19 cellular contexts compared by ENCODE assay signal in genomic region chr13:100881291-100881864, GRCh38.
DNase-seq lines count a peak whose midpoint lies in the region; ATAC-seq and TF ChIP-seq lines count a peak whose summit lies in the region.
"Had no signal": no experiment of that assay in that cellular context is flagged by ENCODE, and none has a peak within 500 bp of the region (broad histone marks: within the 10 kb centered on the region; RNA-seq: fewer than 3 reads in every experiment).

No MANE protein-coding gene starts in this region.

- H2AFZ ChIP-seq in SK-N-SH (ENCODE audit: low read depth) (no peak overlapping the region), smooth muscle cell (ENCODE audit: low read depth) (peak overlapping the region; percentile 38)

- CTCF ChIA-PET in SK-N-SH (lab: Yijun Ruan, JAX), result no interaction called here

- H3K4me3 ChIP-seq in SK-N-SH (ENCODE audit: low read depth in 2 of 2, low read length in 1 of 2) (no peak overlapping the region), NB4 (ENCODE audit: low read depth, low read length) (no peak overlapping the region), smooth muscle cell (no peak overlapping the region)
- H3K4me3 ChIP-seq: HAP-1, SJCRH30 had no signal

- H3K79me2 ChIP-seq in SK-N-SH (ENCODE audit: insufficient read depth) (no peaks in the 10 kb centered on the region), smooth muscle cell (ENCODE audit: low read depth) (no peaks in the 10 kb centered on the region)

- no peaks in the 10 kb centered on the region for H4K20me1 ChIP-seq in SK-N-SH (ENCODE audit: insufficient read depth)
- no peaks in the 10 kb centered on the region for H4K20me1 ChIP-seq in smooth muscle cell (ENCODE audit: low read depth)

- no peak for TF ChIP-seq POLR2A in NB4 (IDR thresholded peaks at IDR 0.05; ENCODE audit: extremely low read depth, insufficient read length)

- H3K4me1 ChIP-seq in SK-N-SH (ENCODE audit: control insufficient read depth in 1 of 2, insufficient read depth in 2 of 2, low read depth in 1 of 2, low read length in 1 of 2) (peaks cover 0 to 7% of the 10 kb centered on the region in 2 experiments; a peak in 2 of 4 replicates), smooth muscle cell (ENCODE audit: low read depth) (no peaks in the 10 kb centered on the region)
- H3K4me1 ChIP-seq: HAP-1, SJCRH30 had no signal

- H3K27me3 ChIP-seq in SK-N-SH (ENCODE audit: insufficient read depth) (no peaks in the 10 kb centered on the region), smooth muscle cell (ENCODE audit: low read depth) (peaks cover 5% of the 10 kb centered on the region)
- H3K27me3 ChIP-seq: SJCRH30 had no signal

- H3K27ac ChIP-seq in SK-N-SH (ENCODE audit: low read depth in 2 of 2, low read length in 1 of 2), result peak overlapping the region in 1 of 2 experiments; percentile 39; a peak in 1 of 4 replicates
- H3K27ac ChIP-seq in smooth muscle cell (ENCODE audit: low read depth), result no peak overlapping the region
- H3K27ac ChIP-seq: HL-60, RWPE1, SJCRH30 had no signal

- TF ChIP-seq EP300 in SK-N-SH (IDR thresholded peaks at IDR 0.05; ENCODE audit: borderline replicate concordance in 1 of 2, low read depth in 1 of 2, low read length in 1 of 2), result no peak

- ATAC-seq in SK-N-SH treated with all-trans-retinoic acid at 6 μM for 48 hours (no peak), HG03159 (IDR thresholded peaks at IDR 0.05; ENCODE audit: unreplicated experiment) (no peak)

- H3K36me3 ChIP-seq in SK-N-SH (replicated peaks in 1 of 2; ENCODE audit: control insufficient read depth in 1 of 2, insufficient read depth in 2 of 2, low read length in 1 of 2) (peaks cover 0 to 2% of the 10 kb centered on the region in 2 experiments), smooth muscle cell (ENCODE audit: low read depth) (no peaks in the 10 kb centered on the region)
- H3K36me3 ChIP-seq: HAP-1, SJCRH30 had no signal

- DNase-seq in SK-N-SH, result peak; percentile 49
- DNase-seq in NB4 (ENCODE audit: low read depth), result peak; percentile 30
- DNase-seq in fibroblast of peridontal ligament (ENCODE audit: extremely low read depth), result peak; percentile 7
- no peak for DNase-seq in smooth muscle cell (lab: John Stamatoyannopoulos, UW; ENCODE audit: unreplicated experiment)
- no peak for DNase-seq in HCEC 1CT
- no peak for DNase-seq in NCI-H2227 treated with DMSO at 0.1 percent for 48 hours (lab: John Stamatoyannopoulos, UW)
- DNase-seq: 8988T, C1 segment of cervical spinal cord, DMS 273 treated with DMSO at 0.1 percent for 48 hours, NCI-H1417 treated with DMSO at 0.1 percent for 48 hours, NCI-H1930, NCI-H2171 treated with DMSO at 0.1 percent for 48 hours, NCI-H774, SJCRH30 had no signal

- H3F3A ChIP-seq in SK-N-SH (replicated peaks; ENCODE audit: insufficient read depth) (peaks cover under 1% of the 10 kb centered on the region), smooth muscle cell (ENCODE audit: low read depth) (no peaks in the 10 kb centered on the region)

- no peak overlapping the region for H3K4me2 ChIP-seq in SK-N-SH
- H3K4me2 ChIP-seq in smooth muscle cell, result peak overlapping the region; percentile 31

- WGBS in SK-N-SH (ENCODE audit: low lambda C conversion rate), result 50% methylated on average over 6 of the region's 7 CpGs
- 55% methylated on average over 7 of the region's 7 CpGs for WGBS in smooth muscle cell (ENCODE audit: low lambda C conversion rate)

- no peak for TF ChIP-seq RAD21 in SK-N-SH (IDR thresholded peaks at IDR 0.05; ENCODE audit: low read length)

- no peaks in the 10 kb centered on the region for H3K9me2 ChIP-seq in SK-N-SH

- H3K9me3 ChIP-seq in SK-N-SH, result no peaks in the 10 kb centered on the region; the same call in 1 of the 2 replicates
- H3K9me3 ChIP-seq in smooth muscle cell (replicated peaks; ENCODE audit: low read depth), result no peaks in the 10 kb centered on the region
- H3K9me3 ChIP-seq: HAP-1, SJCRH30 had no signal

- POLR2A ChIA-PET in SK-N-SH (lab: Yijun Ruan, JAX), result no interaction called here

- TF ChIP-seq CTCF in SK-N-SH (IDR thresholded peaks at IDR 0.05) (no peak), NB4 (IDR thresholded peaks at IDR 0.05; ENCODE audit: low read depth, low read length) (no peak), smooth muscle cell (IDR thresholded peaks at IDR 0.05; ENCODE audit: borderline replicate concordance, insufficient read depth, poor library complexity, severe bottlenecking) (no peak)

- H3K9ac ChIP-seq in SK-N-SH (no peak overlapping the region), smooth muscle cell (ENCODE audit: low read depth) (no peak overlapping the region)

TF ChIP-seq in SK-N-SH, 30 proteins besides CTCF, POLR2A, EP300 and RAD21:
- no peak for TF ChIP-seq RCOR1 (IDR thresholded peaks at IDR 0.05; ENCODE audit: low read length)
- no peak for TF ChIP-seq CHD2 (IDR thresholded peaks at IDR 0.05; ENCODE audit: low read length, partially characterized antibody)
- TF ChIP-seq, protein P1, sequence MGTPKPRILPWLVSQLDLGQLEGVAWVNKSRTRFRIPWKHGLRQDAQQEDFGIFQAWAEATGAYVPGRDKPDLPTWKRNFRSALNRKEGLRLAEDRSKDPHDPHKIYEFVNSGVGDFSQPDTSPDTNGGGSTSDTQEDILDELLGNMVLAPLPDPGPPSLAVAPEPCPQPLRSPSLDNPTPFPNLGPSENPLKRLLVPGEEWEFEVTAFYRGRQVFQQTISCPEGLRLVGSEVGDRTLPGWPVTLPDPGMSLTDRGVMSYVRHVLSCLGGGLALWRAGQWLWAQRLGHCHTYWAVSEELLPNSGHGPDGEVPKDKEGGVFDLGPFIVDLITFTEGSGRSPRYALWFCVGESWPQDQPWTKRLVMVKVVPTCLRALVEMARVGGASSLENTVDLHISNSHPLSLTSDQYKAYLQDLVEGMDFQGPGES (IDR thresholded peaks at IDR 0.05; ENCODE audit: low read depth, low read length), result no peak
- no peak for TF ChIP-seq TAF1 (IDR thresholded peaks at IDR 0.05; ENCODE audit: borderline replicate concordance, low read depth, low read length)
- TF ChIP-seq, protein P2, sequence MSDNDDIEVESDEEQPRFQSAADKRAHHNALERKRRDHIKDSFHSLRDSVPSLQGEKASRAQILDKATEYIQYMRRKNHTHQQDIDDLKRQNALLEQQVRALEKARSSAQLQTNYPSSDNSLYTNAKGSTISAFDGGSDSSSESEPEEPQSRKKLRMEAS (IDR thresholded peaks at IDR 0.05; ENCODE audit: low read depth), result no peak
- no peak for TF ChIP-seq MXI1 (IDR thresholded peaks at IDR 0.05; ENCODE audit: low read depth, low read length)
- no peak for TF ChIP-seq TCF12 (IDR thresholded peaks at IDR 0.05)
- no peak for TF ChIP-seq NFIC (IDR thresholded peaks at IDR 0.05; ENCODE audit: borderline replicate concordance)
- TF ChIP-seq GATA2 (CRISPR knock-in tag; IDR thresholded peaks at IDR 0.05), result no peak
- TF ChIP-seq EZH2phosphoT487 (IDR thresholded peaks at IDR 0.05; ENCODE audit: borderline replicate concordance, low read depth), result no peak
- no peak for TF ChIP-seq FOXM1 (IDR thresholded peaks at IDR 0.05; ENCODE audit: low read depth)
- TF ChIP-seq SIN3A (IDR thresholded peaks at IDR 0.05; ENCODE audit: borderline replicate concordance, low read depth, low read length), result no peak

TF ChIP-seq in SK-N-SH treated with all-trans-retinoic acid at 6 μM for 48 hours, 23 proteins besides CTCF, POLR2A, EP300 and RAD21:
- TF ChIP-seq CSDC2 (CRISPR knock-in tag; IDR thresholded peaks at IDR 0.05) (no peak), GLIS3 (CRISPR knock-in tag; IDR thresholded peaks at IDR 0.05) (no peak), BACH2 (CRISPR knock-in tag; IDR thresholded peaks at IDR 0.05; ENCODE audit: borderline replicate concordance) (no peak), ESRRG (CRISPR knock-in tag; IDR thresholded peaks at IDR 0.05) (no peak), ZNF565 (CRISPR knock-in tag; conservative IDR thresholded peaks at IDR 0.05; ENCODE audit: low read depth) (no peak), RARB (CRISPR knock-in tag; IDR thresholded peaks at IDR 0.05) (no peak), TSHZ2 (CRISPR knock-in tag; IDR thresholded peaks at IDR 0.05) (no peak), ZC3H10 (CRISPR knock-in tag; IDR thresholded peaks at IDR 0.05) (no peak), ZNF70 (CRISPR knock-in tag; IDR thresholded peaks at IDR 0.05) (no peak)

Comparison
In these comparisons a context has a peak if more than half of its experiments do, and no peak if none do; other contexts are left out.
1. DNase-seq: peak in SK-N-SH (single experiment), NB4 (single experiment) and fibroblast of peridontal ligament (single experiment); none in smooth muscle cell (single experiment), HCEC 1CT (single experiment) and NCI-H2227 treated with DMSO at 0.1 percent for 48 hours (single experiment).